In genomic region chr19:8484331-8484894, GRCh38 we compare ENCODE assay signal across 1 cellular context.
TF ChIP-seq lines count a peak whose summit lies in the region.

No MANE protein-coding gene starts in this region.

TF ChIP-seq in GM23338, 12 proteins besides CTCF, POLR2A, EP300 and RAD21 (continued from another document):
- no peak for TF ChIP-seq ZNF462 (CRISPR knock-in tag; IDR thresholded peaks at IDR 0.05)
